In the genomic region with DNA sequence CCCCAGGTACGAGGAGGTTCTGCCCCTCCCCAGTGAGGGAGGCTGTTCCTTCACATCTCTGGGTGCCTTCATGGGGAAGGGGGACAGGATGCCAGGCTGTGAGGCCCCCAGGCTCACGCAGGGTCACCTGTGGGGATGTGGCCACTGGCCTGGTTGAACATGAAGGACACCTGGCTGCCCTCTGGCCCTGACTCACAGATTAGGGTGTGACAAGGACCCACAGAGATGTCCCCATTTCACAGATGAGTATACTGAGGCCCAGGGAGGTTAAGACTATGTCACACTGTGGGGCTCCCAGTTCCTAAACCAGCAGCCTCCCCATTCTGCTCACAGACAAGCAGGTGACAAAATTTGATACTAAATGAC, we compare ENCODE assay signal across 15 cellular contexts.
"Had no signal": no experiment of that assay in that cellular context is flagged by ENCODE, and none has a peak within 500 bp of the region (broad histone marks: within the 10 kb centered on the region; RNA-seq: fewer than 3 reads in every experiment).

No MANE protein-coding gene starts in this region.

- H2AFZ ChIP-seq: neural progenitor cell had no signal

- H3K36me3 Mint-ChIP-seq: activated naive CD4-positive, alpha-beta T cell treated with anti-CD3 and anti-CD28 coated beads, Interleukin-2, amount 50 U/mL, for 72 hours; memory B cell; neural progenitor cell had no signal

- H3K36me3 ChIP-seq: left lung, neural progenitor cell, tibial artery, WERI-Rb-1 had no signal

- H3K9me3 Mint-ChIP-seq: activated naive CD4-positive, alpha-beta T cell treated with anti-CD3 and anti-CD28 coated beads, Interleukin-2, amount 50 U/mL, for 72 hours had no signal

- DNase-seq: activated CD4-positive, alpha-beta T cell treated with anti-CD3 and anti-CD28 coated beads, Interleukin-2, amount 50 U/mL, for 4 hours; activated gamma-delta T cell treated with Interleukin-2 at 50 U/mL for 16 hours; effector memory CD4-positive, alpha-beta T cell; mucosa of descending colon; naive thymus-derived CD4-positive, alpha-beta T cell; stimulated activated CD4-positive, alpha-beta T cell treated with anti-CD3 and anti-CD28 coated beads, Interleukin-12 subunit alpha, Interleukin-12 subunit beta, amount 100 ng/mL, for 4 hours; stimulated activated CD8-positive, alpha-beta memory T cell treated with anti-CD3 and anti-CD28 coated beads, Interleukin-4, amount 100 ng/mL, for 48 hours; stimulated activated naive CD4-positive, alpha-beta T cell; T-helper 17 cell; tibial artery; WERI-Rb-1 had no signal

- ATAC-seq: mucosa of descending colon, T-helper 17 cell had no signal

- H3K9ac ChIP-seq: neural progenitor cell had no signal

- H3K4me2 ChIP-seq: neural progenitor cell had no signal

- H3K9me3 ChIP-seq: left lung, mucosa of descending colon, tibial artery had no signal

- H3K4me3 Mint-ChIP-seq: memory B cell; naive thymus-derived CD4-positive, alpha-beta T cell; neural progenitor cell; T-helper 17 cell had no signal

- H3K27me3 ChIP-seq: left lung, neural progenitor cell had no signal

- H3K4me1 ChIP-seq: tibial artery had no signal

- H3K27ac Mint-ChIP-seq: activated naive CD4-positive, alpha-beta T cell treated with anti-CD3 and anti-CD28 coated beads, Interleukin-2, amount 50 U/mL, for 72 hours; memory B cell; naive thymus-derived CD4-positive, alpha-beta T cell; neural progenitor cell; T-helper 17 cell had no signal

- H3K27ac ChIP-seq: neural progenitor cell, tibial artery, WERI-Rb-1 had no signal

- H3K4me3 ChIP-seq: left lung, mucosa of descending colon, neural progenitor cell, tibial artery had no signal
